ENCODE assay signal across 9 cellular contexts in genomic region chr1:206930210-206930798, GRCh38. TPM values are rescaled to one million over a fixed set of nuclear protein-coding genes. Genes with fewer than 3 reads are reported as not detected.
DNase-seq lines count a peak whose midpoint lies in the region; ATAC-seq, FAIRE-seq and TF ChIP-seq lines count a peak whose summit lies in the region.
"Had no signal": no experiment of that assay in that cellular context is flagged by ENCODE, and none has a peak within 500 bp of the region (broad histone marks: within the 10 kb centered on the region; RNA-seq: fewer than 3 reads in every experiment).

No MANE protein-coding gene starts in this region.

- no peaks in the 10 kb centered on the region for H4K20me1 ChIP-seq in K562 (replicated peaks; ENCODE audit: control insufficient read depth, insufficient read depth, low read length)

- H3K4me2 ChIP-seq in K562 (ENCODE audit: insufficient read depth, low read length), result no peak overlapping the region

- ATAC-seq in GM19397 (IDR thresholded peaks at IDR 0.05; ENCODE audit: unreplicated experiment), result peak; percentile 68
- ATAC-seq in HG03354 (IDR thresholded peaks at IDR 0.05; ENCODE audit: poor library complexity, severe bottlenecking, unreplicated experiment), result peak; percentile 71
- ATAC-seq in K562, result no peak

- no peak for FAIRE-seq in K562 (lab: Jason Lieb, UNC)

- H3K4me1 Mint-ChIP-seq in HFFc6 (ENCODE audit: low read depth) (peaks cover 18% of the 10 kb centered on the region), mesothelial cell of epicardium (no peaks in the 10 kb centered on the region)

- in situ Hi-C loops in K562 (cut with MboI), result loop anchor here (10.0 kb wide), 1 partner anchor 144 kb away; no protein-coding TSS in a partner anchor
- in situ Hi-C loops in HAP-1 (cut with MboI; ENCODE audit: low sequenced_read_pairs), result no loop called here

- DNase-seq in GM12864 (ENCODE audit: low read depth) (peak; percentile 93), K562 (ENCODE audit: extremely low read depth in 1 of 4, low spot score in 3 of 4) (no peak), HFFc6 (no peak), HAP-1 (ENCODE audit: low spot score in 2 of 2) (no peak), mesothelial cell of epicardium (ENCODE audit: low spot score in 2 of 2, unreplicated experiment in 2 of 2) (no peak), Kasumi-1 (lab: John Stamatoyannopoulos, UW) (no peak)

- H3K4me1 ChIP-seq in K562 (replicated peaks in 1 of 2; ENCODE audit: control insufficient read depth in 2 of 2, insufficient read depth in 2 of 2, low read length in 2 of 2) (peaks cover 5 to 16% of the 10 kb centered on the region in 2 experiments), HAP-1 (no peaks in the 10 kb centered on the region)

- TF ChIP-seq POLR2A in K562 (conservative IDR thresholded peaks at IDR 0.05), result no peak

- H3K27me3 ChIP-seq in K562 (ENCODE audit: control insufficient read depth in 2 of 2, insufficient read depth in 2 of 2, low read length in 2 of 2) (no peaks in the 10 kb centered on the region), HAP-1 (ENCODE audit: low read depth) (no peaks in the 10 kb centered on the region)

- H3K36me3 Mint-ChIP-seq in HFFc6 (ENCODE audit: low read depth), result no peaks in the 10 kb centered on the region
- H3K36me3 Mint-ChIP-seq in mesothelial cell of epicardium, result no peaks in the 10 kb centered on the region

- H3K36me3 ChIP-seq in K562 (ENCODE audit: control insufficient read depth, insufficient read depth, low read length), result no peaks in the 10 kb centered on the region
- no peaks in the 10 kb centered on the region for H3K36me3 ChIP-seq in HAP-1 (replicated peaks)

- H2AFZ ChIP-seq in K562 (ENCODE audit: low read depth, low read length), result peak overlapping the region; percentile 28; the same call in 1 of the 2 replicates

- CTCF ChIA-PET in K562 (lab: Yijun Ruan, JAX; ENCODE audit: low intra/inter-chr PET ratio), result no interaction called here

- H3K9me3 Mint-ChIP-seq in HFFc6, result no peaks in the 10 kb centered on the region
- H3K9me3 Mint-ChIP-seq in mesothelial cell of epicardium, result no peaks in the 10 kb centered on the region

- H3K27ac Mint-ChIP-seq in HFFc6 (no peak overlapping the region), mesothelial cell of epicardium (no peak overlapping the region)

- no peaks in the 10 kb centered on the region for H3K79me2 ChIP-seq in K562 (ENCODE audit: control insufficient read depth, insufficient read depth, low read length)

- TF ChIP-seq CTCF in GM12864 (IDR thresholded peaks at IDR 0.05; ENCODE audit: low read depth, low read length, missing control alignments) (no peak), K562 (IDR thresholded peaks at IDR 0.05 in 2 of 3, conservative IDR thresholded peaks at IDR 0.05 in 1 of 3; ENCODE audit: insufficient read depth in 2 of 3, low read depth in 1 of 3, low read length in 3 of 3) (no peak), HFFc6 (IDR thresholded peaks at IDR 0.05) (no peak), mesothelial cell of epicardium (IDR thresholded peaks at IDR 0.05; ENCODE audit: unreplicated experiment) (no peak)

- H3K27me3 Mint-ChIP-seq in HFFc6 (ENCODE audit: insufficient read depth) (no peaks in the 10 kb centered on the region; the same call in none of the 2 replicates), mesothelial cell of epicardium (ENCODE audit: low read depth) (peaks cover 10% of the 10 kb centered on the region)

- 59% methylated on average over 17 of the region's 17 CpGs for WGBS in K562 (ENCODE audit: insufficient coverage, low coverage, missing lambda C conversion rate)

- POLR2A ChIA-PET in K562 (lab: Yijun Ruan, JAX), result no interaction called here

- H3K9me3 ChIP-seq in K562 (replicated peaks; ENCODE audit: control insufficient read depth, insufficient read depth, low read depth, low read length), result no peaks in the 10 kb centered on the region
- no peaks in the 10 kb centered on the region for H3K9me3 ChIP-seq in HAP-1

- H3K9ac ChIP-seq in K562 (ENCODE audit: insufficient read depth in 1 of 2, low read depth in 2 of 2, low read length in 2 of 2), result no peak overlapping the region

- H3K9me1 ChIP-seq in K562 (ENCODE audit: control insufficient read depth, insufficient read depth, low read length), result no peaks in the 10 kb centered on the region

- no TSS peak for BruUV-seq in K562 (replicated peaks; lab: Mats Ljungman, UMichigan)

- H3K4me3 Mint-ChIP-seq in HFFc6, result no peak overlapping the region
- no peak overlapping the region for H3K4me3 Mint-ChIP-seq in mesothelial cell of epicardium

- H3K27ac ChIP-seq in K562 (ENCODE audit: extremely low read depth, low read depth, low read length), result no peak overlapping the region

- TF ChIP-seq RAD21 in K562 (CRISPR knock-in tag; conservative IDR thresholded peaks at IDR 0.05 in 1 of 2, IDR thresholded peaks at IDR 0.05 in 1 of 2), result no peak

- intact Hi-C loops in K562 (cut with micrococcal nuclease), result loop anchor here (5.0 kb wide), 1 partner anchor 477 kb away; no protein-coding TSS in a partner anchor

- TF ChIP-seq EP300 in K562 (IDR thresholded peaks at IDR 0.05; ENCODE audit: low read length), result no peak

- H3K4me3 ChIP-seq in GM12864 (ENCODE audit: low read depth, low read length), result peak overlapping the region; percentile 30
- no peak overlapping the region for H3K4me3 ChIP-seq in K562
- H3K4me3 ChIP-seq in HAP-1, result no peak overlapping the region

RNA-seq across cellular contexts. Expression of gene FCMR, which starts 8.6 kb away (rescaled TPM):
- total RNA-seq in K562 (2011; cell fraction: chromatin; rRNA removed; ENCODE audit: low replicate concordance), result not detected in 2 replicates
- not detected in 2 replicates for total RNA-seq in K562 (2011; cell fraction: nucleolus; rRNA removed)
- not detected in 2 replicates for total RNA-seq in K562 (2011; cell fraction: nucleoplasm; rRNA removed)
- total RNA-seq in K562 (2014; rRNA removed) (not detected in 2 replicates), K562 (2014; rRNA removed; fragmentation: Illumina TruSeq; extraction: Trizol) (not detected in 2 replicates), K562 (2015; rRNA removed; fragmentation: Illumina TruSeq; extraction: Trizol) (0.11 TPM in 1 of 2 replicates, not detected in the other), K562 (2021) (0.54 and 0.82 TPM in 2 replicates), mesothelial cell of epicardium (not detected in 3 replicates)
- polyA plus RNA-seq in K562 (2011; rRNA removed) (not detected in 2 replicates), K562 (2014; fragmentation: Illumina TruSeq; extraction: Trizol) (0.30 and 0.32 TPM in 2 replicates), K562 (2014; fragmentation: Nextera tagmentation; extraction: Ambion mirVana) (under 1 TPM in 1 of 2 experiments, not detected in 1; 0.11 TPM), K562 (2014; rRNA removed) (not detected in 2 replicates)
- 0.22 and 0.28 TPM in 2 replicates for polyA plus RNA-seq in K562 (2011; cell fraction: cytosol; rRNA removed)
- polyA plus RNA-seq in K562 (2011; cell fraction: nucleus; rRNA removed), result 0.25 and 0.26 TPM in 2 replicates
- polyA plus RNA-seq in K562 (2012), result 0.16 and 0.55 TPM in 2 replicates
- polyA minus RNA-seq in K562 (2011; rRNA and poly(A)+ RNA removed), result 0.32 TPM in 1 of 2 replicates, not detected in the other
- polyA minus RNA-seq in K562 (2011; cell fraction: cytosol; rRNA and poly(A)+ RNA removed), result not detected in 2 replicates
- polyA minus RNA-seq in K562 (2011; cell fraction: nucleus; rRNA and poly(A)+ RNA removed), result not detected in 2 replicates
- 1 to 10 TPM in 2 of 6 experiments, under 1 TPM in 4; 0.28 to 1.3 (median 0.67) TPM for total RNA-seq in HFFc6 (2021; fragmentation: NEBNext Ultra II Directional; extraction: Animal tissue kit (Norgen Biotek cat#: 25700))
- total RNA-seq: HT1080 had no signal

RNA-seq across cellular contexts. Expression of gene PIGR, which starts 16.0 kb away (rescaled TPM):
- total RNA-seq in K562 (2011; cell fraction: chromatin; rRNA removed; ENCODE audit: low replicate concordance), result not detected in 2 replicates
- total RNA-seq in K562 (2011; cell fraction: nucleolus; rRNA removed), result not detected in 2 replicates
- not detected in 2 replicates for total RNA-seq in K562 (2011; cell fraction: nucleoplasm; rRNA removed)
- total RNA-seq in K562 (2014; rRNA removed) (0.05 TPM in 1 of 2 replicates, not detected in the other), K562 (2014; rRNA removed; fragmentation: Illumina TruSeq; extraction: Trizol) (not detected in 2 replicates), K562 (2015; rRNA removed; fragmentation: Illumina TruSeq; extraction: Trizol) (0.04 TPM in 1 of 2 replicates, not detected in the other), K562 (2021) (1.5 and 2.7 TPM in 2 replicates), mesothelial cell of epicardium (not detected in 3 replicates)
- polyA plus RNA-seq in K562 (2011; rRNA removed) (not detected in 2 replicates), K562 (2014; fragmentation: Illumina TruSeq; extraction: Trizol) (0.03 TPM in 1 of 2 replicates, not detected in the other), K562 (2014; fragmentation: Nextera tagmentation; extraction: Ambion mirVana) (under 1 TPM; 0.01 to 0.03 TPM), K562 (2014; rRNA removed) (not detected in 2 replicates)
- 0.01 TPM in 1 of 2 replicates, not detected in the other for polyA plus RNA-seq in K562 (2011; cell fraction: cytosol; rRNA removed)
- not detected in 2 replicates for polyA plus RNA-seq in K562 (2011; cell fraction: nucleus; rRNA removed)
- 0.05 and 0.10 TPM in 2 replicates for polyA plus RNA-seq in K562 (2012)
- not detected in 2 replicates for polyA minus RNA-seq in K562 (2011; rRNA and poly(A)+ RNA removed)
- not detected in 2 replicates for polyA minus RNA-seq in K562 (2011; cell fraction: cytosol; rRNA and poly(A)+ RNA removed)
- not detected in 2 replicates for polyA minus RNA-seq in K562 (2011; cell fraction: nucleus; rRNA and poly(A)+ RNA removed)
- under 1 TPM in 2 of 6 experiments, not detected in 4; 0.14 to 0.26 TPM for total RNA-seq in HFFc6 (2021; fragmentation: NEBNext Ultra II Directional; extraction: Animal tissue kit (Norgen Biotek cat#: 25700))

RNA-seq across cellular contexts. Expression of gene IL24, which starts 33.1 kb away (rescaled TPM):
- not detected in 2 replicates for total RNA-seq in K562 (2011; cell fraction: chromatin; rRNA removed; ENCODE audit: low replicate concordance)
- not detected in 2 replicates for total RNA-seq in K562 (2011; cell fraction: nucleolus; rRNA removed)
- not detected in 2 replicates for total RNA-seq in K562 (2011; cell fraction: nucleoplasm; rRNA removed)
- total RNA-seq in K562 (2014; rRNA removed) (not detected in 2 replicates), K562 (2014; rRNA removed; fragmentation: Illumina TruSeq; extraction: Trizol) (not detected in 2 replicates), K562 (2015; rRNA removed; fragmentation: Illumina TruSeq; extraction: Trizol) (not detected in 2 replicates), K562 (2021) (not detected in 2 replicates), mesothelial cell of epicardium (not detected in 3 replicates)
- polyA plus RNA-seq in K562 (2011; rRNA removed) (not detected in 2 replicates), K562 (2014; fragmentation: Illumina TruSeq; extraction: Trizol) (not detected in 2 replicates), K562 (2014; fragmentation: Nextera tagmentation; extraction: Ambion mirVana) (under 1 TPM in 1 of 2 experiments, not detected in 1; 0.04 TPM), K562 (2014; rRNA removed) (0.19 TPM in 1 of 2 replicates, not detected in the other)
- 0.04 and 0.06 TPM in 2 replicates for polyA plus RNA-seq in K562 (2011; cell fraction: cytosol; rRNA removed)
- polyA plus RNA-seq in K562 (2011; cell fraction: nucleus; rRNA removed), result 0.07 TPM in 1 of 2 replicates, not detected in the other
- polyA plus RNA-seq in K562 (2012), result 0.04 and 0.22 TPM in 2 replicates
- polyA minus RNA-seq in K562 (2011; rRNA and poly(A)+ RNA removed), result not detected in 2 replicates
- not detected in 2 replicates for polyA minus RNA-seq in K562 (2011; cell fraction: cytosol; rRNA and poly(A)+ RNA removed)
- not detected in 2 replicates for polyA minus RNA-seq in K562 (2011; cell fraction: nucleus; rRNA and poly(A)+ RNA removed)
- under 1 TPM in 1 of 6 experiments, not detected in 5; 0.24 TPM for total RNA-seq in HFFc6 (2021; fragmentation: NEBNext Ultra II Directional; extraction: Animal tissue kit (Norgen Biotek cat#: 25700))

RNA-seq across cellular contexts. Expression of gene FCAMR, which starts 40.0 kb away (rescaled TPM):
- not detected in 2 replicates for total RNA-seq in K562 (2011; cell fraction: chromatin; rRNA removed; ENCODE audit: low replicate concordance)
- not detected in 2 replicates for total RNA-seq in K562 (2011; cell fraction: nucleolus; rRNA removed)
- not detected in 2 replicates for total RNA-seq in K562 (2011; cell fraction: nucleoplasm; rRNA removed)
- total RNA-seq in K562 (2014; rRNA removed), result not detected in 2 replicates
- total RNA-seq in K562 (2014; rRNA removed; fragmentation: Illumina TruSeq; extraction: Trizol), result not detected in 2 replicates
- total RNA-seq in K562 (2015; rRNA removed; fragmentation: Illumina TruSeq; extraction: Trizol), result not detected in 2 replicates
- not detected in 2 replicates for total RNA-seq in K562 (2021)
- polyA plus RNA-seq in K562 (2011; rRNA removed), result not detected in 2 replicates
- not detected in 2 replicates for polyA plus RNA-seq in K562 (2011; cell fraction: cytosol; rRNA removed)
- not detected in 2 replicates for polyA plus RNA-seq in K562 (2011; cell fraction: nucleus; rRNA removed)
- polyA plus RNA-seq in K562 (2012), result not detected in 2 replicates
- not detected in 2 replicates for polyA plus RNA-seq in K562 (2014; fragmentation: Illumina TruSeq; extraction: Trizol)
- not detected for polyA plus RNA-seq in K562 (2014; fragmentation: Nextera tagmentation; extraction: Ambion mirVana)
- not detected in 2 replicates for polyA plus RNA-seq in K562 (2014; rRNA removed)
- not detected in 2 replicates for polyA minus RNA-seq in K562 (2011; rRNA and poly(A)+ RNA removed)
- polyA minus RNA-seq in K562 (2011; cell fraction: cytosol; rRNA and poly(A)+ RNA removed), result not detected in 2 replicates
- polyA minus RNA-seq in K562 (2011; cell fraction: nucleus; rRNA and poly(A)+ RNA removed), result not detected in 2 replicates
- not detected for total RNA-seq in HFFc6 (2021; fragmentation: NEBNext Ultra II Directional; extraction: Animal tissue kit (Norgen Biotek cat#: 25700))
- total RNA-seq in mesothelial cell of epicardium, result not detected in 3 replicates
- total RNA-seq: HT1080 had no signal
